Comparison of ENCODE assay signal across 8 cellular contexts in the genomic region with DNA sequence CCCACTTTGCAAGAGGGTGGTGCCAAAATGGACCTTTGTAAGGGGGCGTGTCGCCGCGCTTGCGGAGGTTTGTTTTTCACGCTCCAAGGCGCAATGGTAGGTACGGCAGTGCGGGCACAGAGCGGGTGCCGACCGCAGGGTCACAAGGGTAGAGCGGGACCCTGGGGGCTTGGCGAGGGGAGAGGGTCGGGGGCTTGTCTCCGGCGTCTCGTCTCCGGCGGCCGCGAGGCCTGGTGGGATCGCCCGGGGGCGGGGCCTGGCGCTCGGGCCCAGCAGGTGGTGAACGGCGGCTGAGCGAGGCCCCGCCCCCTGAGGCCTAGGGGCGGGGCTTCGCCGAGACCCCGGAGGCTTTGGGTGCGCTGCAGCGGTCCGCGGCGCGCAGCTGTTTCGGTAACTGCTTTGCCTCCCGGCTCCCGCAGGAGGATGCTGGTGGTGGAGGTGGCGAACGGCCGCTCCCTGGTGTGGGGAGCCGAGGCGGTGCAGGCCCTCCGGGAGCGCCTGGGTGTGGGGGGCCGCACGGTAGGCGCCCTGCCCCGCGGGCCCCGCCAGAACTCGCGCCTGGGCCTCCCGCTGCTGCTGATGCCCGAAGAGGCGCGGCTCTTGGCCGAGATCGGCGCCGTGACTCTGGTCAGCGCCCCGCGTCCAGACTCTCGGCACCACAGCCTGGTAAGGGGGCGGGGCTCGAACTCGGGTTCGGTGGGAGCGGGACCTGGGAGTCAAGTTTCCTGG. TPM values are rescaled to one million over a fixed set of nuclear protein-coding genes. Genes with fewer than 3 reads are reported as not detected.
DNase-seq lines count a peak whose midpoint lies in the region; ATAC-seq, FAIRE-seq and TF ChIP-seq lines count a peak whose summit lies in the region.

A gene (plus strand): TSS at position 367 of the 729 bp plus-strand sequence. CDS start 57 bp downstream, at position 424.

- H3K9me3 ChIP-seq in SU-DHL-6 (ENCODE audit: insufficient read depth, low read length) (no peaks in the 10 kb centered on the region), astrocyte (ENCODE audit: insufficient read depth, low read depth, low read length) (no peaks in the 10 kb centered on the region), iPS DF 6.9 (ENCODE audit: control insufficient read depth, insufficient read depth, low read length) (no peaks in the 10 kb centered on the region), sigmoid colon (no peaks in the 10 kb centered on the region)

- H3K4me1 Mint-ChIP-seq in astrocyte (ENCODE audit: low read depth, unreplicated experiment) = peaks cover 7% of the 10 kb centered on the region

- TF ChIP-seq CTCF in NB4 (IDR thresholded peaks at IDR 0.05; ENCODE audit: low read depth, low read length) (no peak), SU-DHL-6 (IDR thresholded peaks at IDR 0.05; ENCODE audit: insufficient read depth, low read length, poor library complexity, severe bottlenecking) (no peak), astrocyte (IDR thresholded peaks at IDR 0.05; ENCODE audit: insufficient read depth, low read depth, low read length) (no peak), sigmoid colon (IDR thresholded peaks at IDR 0.05) (no peak)

- H3K27me3 ChIP-seq in SU-DHL-6 (ENCODE audit: low read length) (no peaks in the 10 kb centered on the region), astrocyte (ENCODE audit: insufficient read depth, low read length) (no peaks in the 10 kb centered on the region), iPS DF 6.9 (ENCODE audit: control insufficient read depth, insufficient read depth, low read length) (no peaks in the 10 kb centered on the region), sigmoid colon (no peaks in the 10 kb centered on the region)

- H3K4me3 Mint-ChIP-seq in astrocyte (ENCODE audit: unreplicated experiment) = peak within 1 kb of the TSS; percentile 95

- WGBS in iPS DF 6.9 (ENCODE audit: insufficient coverage, insufficient read length) = no CpG with 5 or more reads among the region's 76 CpGs
- 0% methylated on average over 76 of the region's 76 CpGs for WGBS in sigmoid colon, 2 donors

- TF ChIP-seq EP300 in sigmoid colon (IDR thresholded peaks at IDR 0.05) = no peak

- DNase-seq in NB4 (ENCODE audit: low read depth) = peak; percentile 79
- DNase-seq in astrocyte (ENCODE audit: low read depth) = peak; percentile 27
- no peak for DNase-seq in iPS DF 6.9 (ENCODE audit: low read depth, low spot score)
- DNase-seq in sigmoid colon = no peak
- no peak for DNase-seq in COLO829 (ENCODE audit: low spot score)

- H3K27ac Mint-ChIP-seq in astrocyte (ENCODE audit: unreplicated experiment) = peak within 1 kb of the TSS; percentile 96

- H3K27me3 Mint-ChIP-seq in astrocyte (ENCODE audit: low read depth, unreplicated experiment) = no peaks in the 10 kb centered on the region

- peak; percentile 28 for ATAC-seq in HG02571 (IDR thresholded peaks at IDR 0.05; ENCODE audit: unreplicated experiment)

- peak within 1 kb of the TSS; percentile 79 for H2AFZ ChIP-seq in SU-DHL-6 (ENCODE audit: low read depth, low read length, severe bottlenecking)
- peak within 1 kb of the TSS; percentile 93 for H2AFZ ChIP-seq in astrocyte (ENCODE audit: low read depth, low read length)

- no peaks in the 10 kb centered on the region for H3K9me2 ChIP-seq in SU-DHL-6 (replicated peaks; ENCODE audit: insufficient read depth, low read length)

- H3K36me3 ChIP-seq in SU-DHL-6 (ENCODE audit: low read length) = peaks cover 4% of the 10 kb centered on the region
- peaks cover 3% of the 10 kb centered on the region for H3K36me3 ChIP-seq in astrocyte (ENCODE audit: insufficient read depth, low read length)
- peaks cover 7% of the 10 kb centered on the region for H3K36me3 ChIP-seq in iPS DF 6.9 (ENCODE audit: control insufficient read depth, insufficient read depth, low read length)
- H3K36me3 ChIP-seq in sigmoid colon = peaks cover 0 to 28% (median 4%) of the 10 kb centered on the region in 4 donors

- H3K9me3 Mint-ChIP-seq in astrocyte (ENCODE audit: unreplicated experiment) = no peaks in the 10 kb centered on the region

- peak; percentile 71 for TF ChIP-seq POLR2A in GM15510 (IDR thresholded peaks at IDR 0.05; ENCODE audit: borderline replicate concordance, extremely low read depth, insufficient read length)
- TF ChIP-seq POLR2A in NB4 (IDR thresholded peaks at IDR 0.05; ENCODE audit: extremely low read depth, insufficient read length) = peak; percentile 31
- peak; percentile 18 to 48 for TF ChIP-seq POLR2A in sigmoid colon (IDR thresholded peaks at IDR 0.05)

- peaks cover 22% of the 10 kb centered on the region for H3K79me2 ChIP-seq in SU-DHL-6 (ENCODE audit: insufficient read depth, low read length)
- peaks cover 46% of the 10 kb centered on the region for H3K79me2 ChIP-seq in astrocyte (ENCODE audit: insufficient read depth, low read length)

- H3K36me3 Mint-ChIP-seq in astrocyte (ENCODE audit: low read depth, unreplicated experiment) = peaks cover 8% of the 10 kb centered on the region

- H3K9ac ChIP-seq in SU-DHL-6 (ENCODE audit: low read length) (peak within 1 kb of the TSS; percentile 75), astrocyte (ENCODE audit: low read length) (peak within 1 kb of the TSS; percentile 96)

- H3K4me1 ChIP-seq in astrocyte (ENCODE audit: insufficient read depth, low read length) = peaks cover 15% of the 10 kb centered on the region
- H3K4me1 ChIP-seq in iPS DF 6.9 (ENCODE audit: control insufficient read depth, insufficient read depth, low read length) = no peaks in the 10 kb centered on the region
- peaks cover 0 to 28% (median 26%) of the 10 kb centered on the region in 4 donors for H3K4me1 ChIP-seq in sigmoid colon

- peak within 1 kb of the TSS; percentile 87 for H3K27ac ChIP-seq in SU-DHL-6 (ENCODE audit: low read depth, low read length)
- H3K27ac ChIP-seq in astrocyte (ENCODE audit: low read depth, low read length) = peak within 1 kb of the TSS; percentile 99
- H3K27ac ChIP-seq in iPS DF 6.9 (ENCODE audit: low read length) = no peak within 1 kb of the TSS
- peak within 1 kb of the TSS; percentile 94 to 99 (median 98) for H3K27ac ChIP-seq in sigmoid colon

- intact Hi-C loops in sigmoid colon (cut with DNase I) = loop anchor here (10.0 kb wide), 1 partner anchor 924 kb away; a partner anchor contains a TSS

- no peak for FAIRE-seq in astrocyte (lab: Jason Lieb, UNC)

- H4K20me1 ChIP-seq in SU-DHL-6 (ENCODE audit: low read depth, low read length) = no peaks in the 10 kb centered on the region
- H4K20me1 ChIP-seq in astrocyte (ENCODE audit: insufficient read depth, low read length) = peaks cover 36% of the 10 kb centered on the region

- no peaks in the 10 kb centered on the region for H3F3A ChIP-seq in SU-DHL-6 (ENCODE audit: insufficient read depth)

- H3K4me2 ChIP-seq in SU-DHL-6 (ENCODE audit: low read depth, low read length, poor library complexity, severe bottlenecking) = peak within 1 kb of the TSS; percentile 71
- H3K4me2 ChIP-seq in astrocyte (ENCODE audit: low read length) = peak within 1 kb of the TSS; percentile 97

- H3K4me3 ChIP-seq in NB4 (ENCODE audit: low read depth, low read length) = peak within 1 kb of the TSS; percentile 67
- H3K4me3 ChIP-seq in SU-DHL-6 (ENCODE audit: insufficient read depth, low read length, poor library complexity, severe bottlenecking) = peak within 1 kb of the TSS; percentile 65
- peak within 1 kb of the TSS; percentile 82 for H3K4me3 ChIP-seq in astrocyte (ENCODE audit: insufficient read depth, low read depth, low read length)
- peak within 1 kb of the TSS; percentile 74 for H3K4me3 ChIP-seq in iPS DF 6.9 (ENCODE audit: low read length)
- peak within 1 kb of the TSS; percentile 54 to 95 (median 88) for H3K4me3 ChIP-seq in sigmoid colon

RNA-seq across cellular contexts. Expression of the gene that starts here (rescaled TPM):
- total RNA-seq in astrocyte (50.1 and 52.6 TPM in 2 replicates), sigmoid colon (10 to 100 TPM; 41.5 to 80.9 (median 53.2) TPM)
- polyA plus RNA-seq in sigmoid colon = 10 to 100 TPM; 47.3 to 61.9 (median 52.5) TPM

Comparison
In these comparisons a context has a peak if more than half of its experiments do, and no peak if none do; other contexts are left out.
1. DNase-seq: peak in NB4 (single experiment) and astrocyte (single experiment); none in iPS DF 6.9 (single experiment), sigmoid colon (single experiment) and COLO829 (single experiment).
2. Peak in every context shown above with its lines, with median percentiles within 50 percentile points of each other: POLR2A ChIP-seq and H3K4me3 ChIP-seq.